22 cellular contexts compared by ENCODE assay signal in genomic region chrX:134660627-134661026, GRCh38. TPM values are rescaled to one million over a fixed set of nuclear protein-coding genes. Genes with fewer than 3 reads are reported as not detected.
"Had no signal": no experiment of that assay in that cellular context is flagged by ENCODE, and none has a peak within 500 bp of the region (broad histone marks: within the 10 kb centered on the region; RNA-seq: fewer than 3 reads in every experiment).

No MANE protein-coding gene starts in this region.

- H3K4me3 Mint-ChIP-seq: activated CD4-positive, alpha-beta T cell treated with anti-CD3 and anti-CD28 coated beads, Interleukin-2, amount 10 ng/mL, durations not matched to agents 24 days and 14 days; activated CD8-positive, alpha-beta T cell treated with anti-CD3 and anti-CD28 coated beads for 36 hours; activated T-cell treated with anti-CD3 and anti-CD28 coated beads, Interleukin-2, amount 50 U/mL, for 4 hours; mesothelial cell of epicardium; nephron progenitor cell; stimulated activated naive B cell treated with anti-CD40 and anti-IgM and Interleukin-4, amounts not matched to agents 10 μg/mL and 1 μg/mL and 100 μg/mL, for 72 hours had no signal

- H3K27ac Mint-ChIP-seq: activated CD4-positive, alpha-beta T cell treated with anti-CD3 and anti-CD28 coated beads, Interleukin-2, amount 10 ng/mL, durations not matched to agents 24 days and 14 days; activated CD8-positive, alpha-beta T cell treated with anti-CD3 and anti-CD28 coated beads for 36 hours; nephron progenitor cell; stimulated activated naive B cell treated with anti-CD40 and anti-IgM and Interleukin-4, amounts not matched to agents 10 μg/mL and 1 μg/mL and 100 μg/mL, for 72 hours had no signal

- H3K36me3 Mint-ChIP-seq: mesothelial cell of epicardium; stimulated activated naive B cell treated with anti-CD40 and anti-IgM and Interleukin-4, amounts not matched to agents 10 μg/mL and 1 μg/mL and 100 μg/mL, for 72 hours had no signal

- DNase-seq: activated CD4-positive, alpha-beta T cell treated with anti-CD3 and anti-CD28 coated beads, Interleukin-2, amount 10 ng/mL, durations not matched to agents 24 days and 14 days; activated CD8-positive, alpha-beta T cell treated with anti-CD3 and anti-CD28 coated beads for 36 hours; activated naive CD4-positive, alpha-beta T cell treated with anti-CD3 and anti-CD28 coated beads, Interleukin-2, amount 50 U/mL, for 16 hours; activated T-cell treated with anti-CD3 and anti-CD28 coated beads, Interleukin-2, amount 50 U/mL, for 4 hours; cerebellar nuclear complex; effector CD8-positive, alpha-beta T cell; esophagus squamous epithelium; left colon; nephron progenitor cell; nucleus accumbens; posterior cingulate gyrus; sigmoid colon; spleen; stimulated activated CD4-positive, alpha-beta T cell treated with anti-CD3 and anti-CD28 coated beads, Interleukin-4, amount 100 ng/mL, for 4 hours; stimulated activated naive B cell treated with anti-CD40 and anti-IgM and Interleukin-4, amounts not matched to agents 10 μg/mL and 1 μg/mL and 100 μg/mL, for 72 hours; T-helper 1 cell; T-helper 9 cell; upper lobe of right lung had no signal

- H3K9me3 Mint-ChIP-seq: activated CD4-positive, alpha-beta T cell treated with anti-CD3 and anti-CD28 coated beads, Interleukin-2, amount 10 ng/mL, durations not matched to agents 24 days and 14 days; activated CD8-positive, alpha-beta T cell treated with anti-CD3 and anti-CD28 coated beads for 36 hours; activated T-cell treated with anti-CD3 and anti-CD28 coated beads, Interleukin-2, amount 50 U/mL, for 4 hours; stimulated activated naive B cell treated with anti-CD40 and anti-IgM and Interleukin-4, amounts not matched to agents 10 μg/mL and 1 μg/mL and 100 μg/mL, for 72 hours had no signal

- H3K4me1 Mint-ChIP-seq: activated CD4-positive, alpha-beta T cell treated with anti-CD3 and anti-CD28 coated beads, Interleukin-2, amount 10 ng/mL, durations not matched to agents 24 days and 14 days; stimulated activated naive B cell treated with anti-CD40 and anti-IgM and Interleukin-4, amounts not matched to agents 10 μg/mL and 1 μg/mL and 100 μg/mL, for 72 hours had no signal

RNA-seq across cellular contexts. Expression of gene PLAC1, which starts 2.4 kb away (rescaled TPM):
- total RNA-seq: activated CD4-positive, alpha-beta T cell treated with anti-CD3 and anti-CD28 coated beads, Interleukin-2, amount 10 ng/mL, durations not matched to agents 24 days and 14 days; activated CD8-positive, alpha-beta T cell treated with anti-CD3 and anti-CD28 coated beads for 36 hours; ascending aorta; left colon; renal cortical epithelial cell; spleen; thoracic aorta; upper lobe of right lung had no signal
- polyA plus RNA-seq: spleen had no signal
